ENCODE assay signal across 8 cellular contexts in genomic region chr16:67158637-67159600, GRCh38. TPM values are rescaled to one million over a fixed set of nuclear protein-coding genes. Genes with fewer than 3 reads are reported as not detected.
DNase-seq lines count a peak whose midpoint lies in the region; ATAC-seq and TF ChIP-seq lines count a peak whose summit lies in the region.

No MANE protein-coding gene starts in this region.

- no peaks in the 10 kb centered on the region for H3K9me3 Mint-ChIP-seq in osteocyte (ENCODE audit: unreplicated experiment)

- H3K4me3 ChIP-seq in Loucy (ENCODE audit: low read length, poor library complexity, severe bottlenecking) (peak overlapping the region; percentile 89), esophagus (ENCODE audit: low read depth in 1 of 2, low read length in 2 of 2) (peak overlapping the region; percentile 83 to 90), urinary bladder (ENCODE audit: low read depth, low read length) (peak overlapping the region; percentile 82)

- H3K27ac ChIP-seq in esophagus (ENCODE audit: low read depth in 2 of 2, low read length in 1 of 2) (peak overlapping the region; percentile 83 to 88), urinary bladder (ENCODE audit: low read depth) (peak overlapping the region; percentile 57)

- no peaks in the 10 kb centered on the region for H3K36me3 ChIP-seq in ES-I3 (ENCODE audit: insufficient read depth, low read length)
- no peaks in the 10 kb centered on the region for H3K36me3 ChIP-seq in Loucy (ENCODE audit: insufficient read depth, low read length)
- H3K36me3 ChIP-seq in esophagus (ENCODE audit: control insufficient read depth in 2 of 2, insufficient read depth in 2 of 2, low read length in 1 of 2), result no peaks in the 10 kb centered on the region
- no peaks in the 10 kb centered on the region for H3K36me3 ChIP-seq in urinary bladder (ENCODE audit: insufficient read depth)

- no peaks in the 10 kb centered on the region for H3F3A ChIP-seq in Loucy (ENCODE audit: low read depth)

- DNase-seq in activated CD8-positive, alpha-beta memory T cell treated with anti-CD3 and anti-CD28 coated beads for 1 hour (ENCODE audit: extremely low read depth in 1 of 2, low read depth in 1 of 2), result peak; percentile 32 to 64
- DNase-seq in osteocyte (ENCODE audit: extremely low spot score, unreplicated experiment), result no peak
- DNase-seq in NCI-H1694 treated with DMSO at 0.1 percent for 48 hours (lab: John Stamatoyannopoulos, UW), result no peak

- peak overlapping the region; percentile 84 for H3K4me2 ChIP-seq in Loucy (ENCODE audit: low read depth, low read length, poor library complexity, severe bottlenecking)

- peaks cover 6% of the 10 kb centered on the region for H4K20me1 ChIP-seq in Loucy (ENCODE audit: insufficient read depth, low read length, poor library complexity, severe bottlenecking)

- peaks cover 27% of the 10 kb centered on the region for H3K27me3 Mint-ChIP-seq in osteocyte (ENCODE audit: unreplicated experiment)

- H3K9me3 ChIP-seq in ES-I3 (ENCODE audit: control insufficient read depth, insufficient read depth, low read length) (no peaks in the 10 kb centered on the region; the same call in 1 of the 2 replicates), Loucy (ENCODE audit: insufficient read depth, low read depth, low read length) (no peaks in the 10 kb centered on the region), esophagus (ENCODE audit: control insufficient read depth in 2 of 2, insufficient read depth in 1 of 2, low read depth in 1 of 2, low read length in 1 of 2) (no peaks in the 10 kb centered on the region)

- H3K4me1 ChIP-seq in ES-I3 (ENCODE audit: insufficient read depth, low read length) (no peaks in the 10 kb centered on the region; the same call in 1 of the 2 replicates), Loucy (ENCODE audit: insufficient read depth, low read length, poor library complexity, severe bottlenecking) (peaks cover 14% of the 10 kb centered on the region), esophagus (ENCODE audit: control insufficient read depth in 2 of 2, insufficient read depth in 2 of 2, low read length in 1 of 2) (peaks cover 3 to 39% of the 10 kb centered on the region in 2 donors), urinary bladder (ENCODE audit: insufficient read depth) (peaks cover 3% of the 10 kb centered on the region)

- no peaks in the 10 kb centered on the region for H3K27me3 ChIP-seq in Loucy (ENCODE audit: insufficient read depth, low read length, poor library complexity, severe bottlenecking)
- H3K27me3 ChIP-seq in esophagus (ENCODE audit: control insufficient read depth in 1 of 2, insufficient read depth in 2 of 2, low read length in 2 of 2), result no peaks in the 10 kb centered on the region

- peak overlapping the region; percentile 95 for H2AFZ ChIP-seq in Loucy (ENCODE audit: low read length)

- WGBS in esophagus, 2 donors, result 2 to 4% methylated on average over 34 of the region's 34 CpGs
- WGBS in urinary bladder, result 6% methylated on average over 34 of the region's 34 CpGs

- H3K79me2 ChIP-seq in Loucy (ENCODE audit: insufficient read depth, low read length), result peaks cover 5% of the 10 kb centered on the region; the same call in 1 of the 2 replicates

- no peaks in the 10 kb centered on the region for H3K9me2 ChIP-seq in Loucy (replicated peaks; ENCODE audit: low read depth, low read length)

- H3K36me3 Mint-ChIP-seq in osteocyte (ENCODE audit: unreplicated experiment), result peaks cover 2% of the 10 kb centered on the region

- no peak for TF ChIP-seq CTCF in Loucy (conservative IDR thresholded peaks at IDR 0.05; ENCODE audit: low read length)
- TF ChIP-seq CTCF in osteocyte (IDR thresholded peaks at IDR 0.05), result no peak

- peak; percentile 44 for ATAC-seq in GM21576 (IDR thresholded peaks at IDR 0.05; ENCODE audit: unreplicated experiment)

- no peak overlapping the region for H3K27ac Mint-ChIP-seq in osteocyte (ENCODE audit: unreplicated experiment)

- peak overlapping the region; percentile 85 for H3K4me3 Mint-ChIP-seq in osteocyte (ENCODE audit: unreplicated experiment)

- peaks cover 32% of the 10 kb centered on the region for H3K4me1 Mint-ChIP-seq in osteocyte (ENCODE audit: unreplicated experiment)

- H3K9ac ChIP-seq in ES-I3 (ENCODE audit: low read depth, low read length), result peak overlapping the region; percentile 90; the same call in 1 of the 2 replicates
- peak overlapping the region; percentile 83 for H3K9ac ChIP-seq in Loucy (ENCODE audit: low read depth, low read length, poor library complexity, severe bottlenecking)

RNA-seq across cellular contexts. Expression of gene TRADD, which starts 0.8 kb away (rescaled TPM):
- polyA plus RNA-seq in esophagus, result 10 to 100 TPM; 21.8 to 27.3 TPM
- total RNA-seq in osteocyte, result 13.4 and 14.1 TPM in 2 replicates
- 7.3 TPM for total RNA-seq in urinary bladder
- polyA plus RNA-seq in urinary bladder, result 38.1 TPM

RNA-seq across cellular contexts. Expression of gene FBXL8, which starts 0.8 kb away (rescaled TPM):
- polyA plus RNA-seq in esophagus (10 to 100 TPM; 11.2 to 22.6 TPM), urinary bladder (20.4 TPM)
- total RNA-seq in osteocyte (12.8 and 15.5 TPM in 2 replicates), urinary bladder (4.7 TPM)

RNA-seq across cellular contexts. Expression of gene HSF4, which starts 5.6 kb away (rescaled TPM):
- polyA plus RNA-seq in esophagus, result 10 to 100 TPM; 22.9 to 80.4 TPM
- 19.6 and 22.3 TPM in 2 replicates for total RNA-seq in osteocyte
- 4.5 TPM for total RNA-seq in urinary bladder
- polyA plus RNA-seq in urinary bladder, result 75.2 TPM

RNA-seq across cellular contexts. Expression of gene B3GNT9, which starts 8.1 kb away (rescaled TPM):
- polyA plus RNA-seq in esophagus (1 to 10 TPM; 3.5 to 4.1 TPM), urinary bladder (26.4 TPM)
- total RNA-seq in osteocyte (44.1 and 44.9 TPM in 2 replicates), urinary bladder (22.4 TPM)

RNA-seq across cellular contexts. Expression of gene NOL3, which starts 11.4 kb away (rescaled TPM):
- 10 to 100 TPM; 36.7 to 59.0 TPM for polyA plus RNA-seq in esophagus
- 15.8 and 22.8 TPM in 2 replicates for total RNA-seq in osteocyte
- total RNA-seq in urinary bladder, result 5.3 TPM
- polyA plus RNA-seq in urinary bladder, result 66.6 TPM

Comparison
In these comparisons a context has a peak if more than half of its experiments do, and no peak if none do; other contexts are left out.
1. DNase-seq: peak in activated CD8-positive, alpha-beta memory T cell treated with anti-CD3 and anti-CD28 coated beads for 1 hour (2 of 2); none in osteocyte (single experiment) and NCI-H1694 treated with DMSO at 0.1 percent for 48 hours (single experiment).
2. Peak in every context shown above with its lines, with median percentiles within 50 percentile points of each other: H3K4me3 ChIP-seq.